Comparison of ENCODE assay signal across 26 cellular contexts in the genomic region with DNA sequence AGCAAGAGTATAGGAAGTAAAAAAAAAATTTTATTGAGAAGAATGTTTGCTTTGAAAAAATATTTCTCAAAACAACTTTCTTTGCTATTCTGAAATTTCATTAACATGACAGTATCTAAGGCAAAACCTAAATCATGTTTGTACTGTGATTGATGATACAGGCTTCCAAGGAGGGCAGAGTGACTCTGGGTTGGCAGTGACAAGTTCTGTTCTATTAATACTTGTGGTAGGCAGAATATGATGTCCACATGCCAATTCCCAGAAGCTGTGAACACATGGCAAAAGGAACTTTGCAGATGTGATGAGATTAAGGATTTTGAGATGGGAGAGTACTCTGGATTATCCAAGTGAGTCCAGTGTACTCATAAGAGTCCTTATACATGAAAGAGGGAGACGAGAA.
"Had no signal": no experiment of that assay in that cellular context is flagged by ENCODE, and none has a peak within 500 bp of the region (broad histone marks: within the 10 kb centered on the region; RNA-seq: fewer than 3 reads in every experiment).

No MANE protein-coding gene starts in this region.

- H3K36me3 ChIP-seq: colonic mucosa had no signal

- H3K9me3 Mint-ChIP-seq: activated naive CD4-positive, alpha-beta T cell treated with anti-CD3 and anti-CD28 coated beads for 36 hours; activated naive CD4-positive, alpha-beta T cell treated with anti-CD3 and anti-CD28 coated beads, Interleukin-2, amount 50 U/mL, for 24 hours; activated naive CD8-positive, alpha-beta T cell treated with anti-CD3 and anti-CD28 coated beads for 36 hours; activated naive CD8-positive, alpha-beta T cell treated with anti-CD3 and anti-CD28 coated beads, Interleukin-2, amount 50 U/mL, for 24 hours; activated T-cell treated with anti-CD3 and anti-CD28 coated beads, Interleukin-2, amount 50 U/mL, for 4 hours; activated T-helper 1 cell treated with anti-CD3 and anti-CD28 coated beads, Interleukin-12 subunit alpha, Interleukin-12 subunit beta, Interleukin-2, Interleukin-4 antibody, amounts not matched to agents 30 ng/mL and 10 ng/mL and 1 ng/mL, durations not matched to agents 14 hours and 24 hours and 36 hours; activated T-helper 2 cell treated with anti-CD3 and anti-CD28 coated beads, Interferon-gamma antibody, Interleukin-2, Interleukin-4, amounts not matched to agents 10 μg/mL and 5 μg/mL and 100 μg/mL, durations not matched to agents 14 hours and 24 hours and 36 hours had no signal

- H3K27me3 ChIP-seq: adrenal gland, body of pancreas, colonic mucosa, esophagus squamous epithelium had no signal

- DNase-seq: activated CD4-positive, alpha-beta memory T cell treated with anti-CD3 and anti-CD28 coated beads, Interleukin-2, amount 10 ng/mL, durations not matched to agents 7 days and 5 days; activated CD4-positive, alpha-beta T cell treated with anti-CD3 and anti-CD28 coated beads for 36 hours; activated CD4-positive, alpha-beta T cell treated with anti-CD3 and anti-CD28 coated beads, Interleukin-2, amount 10 ng/mL, durations not matched to agents 24 days and 14 days; activated CD4-positive, CD25-positive, alpha-beta regulatory T cell; activated CD4-positive, CD25-positive, alpha-beta regulatory T cell treated with anti-CD3 and anti-CD28 coated beads, Interleukin-2, amount 50 U/mL, for 72 hours; activated effector memory CD4-positive, alpha-beta T cell treated with anti-CD3 and anti-CD28 coated beads, Interleukin-2, amount 50 U/mL, for 16 hours; activated naive CD4-positive, alpha-beta T cell treated with anti-CD3 and anti-CD28 coated beads for 36 hours; activated naive CD8-positive, alpha-beta T cell treated with anti-CD3 and anti-CD28 coated beads for 36 hours; activated naive CD8-positive, alpha-beta T cell treated with anti-CD3 and anti-CD28 coated beads, Interleukin-2, amount 50 U/mL, for 24 hours; activated T-cell treated with anti-CD3 and anti-CD28 coated beads, Interleukin-2, amount 50 U/mL, for 4 hours; adrenal gland; amygdala; aorta; body of pancreas; central memory CD4-positive, alpha-beta T cell; cerebellar nuclear complex; colonic mucosa; effector CD8-positive, alpha-beta T cell; esophagus squamous epithelium; foreskin fibroblast; glutamatergic neuron; T-helper 2 cell had no signal

- H3K27ac Mint-ChIP-seq: activated CD4-positive, alpha-beta memory T cell treated with anti-CD3 and anti-CD28 coated beads, Interleukin-2, amount 10 ng/mL, durations not matched to agents 7 days and 5 days; activated CD4-positive, alpha-beta T cell treated with anti-CD3 and anti-CD28 coated beads for 36 hours; activated CD4-positive, alpha-beta T cell treated with anti-CD3 and anti-CD28 coated beads, Interleukin-2, amount 10 ng/mL, durations not matched to agents 24 days and 14 days; activated naive CD4-positive, alpha-beta T cell treated with anti-CD3 and anti-CD28 coated beads for 36 hours; activated naive CD4-positive, alpha-beta T cell treated with anti-CD3 and anti-CD28 coated beads, Interleukin-2, amount 50 U/mL, for 24 hours; activated naive CD8-positive, alpha-beta T cell treated with anti-CD3 and anti-CD28 coated beads for 36 hours; activated naive CD8-positive, alpha-beta T cell treated with anti-CD3 and anti-CD28 coated beads, Interleukin-2, amount 50 U/mL, for 24 hours; activated T-helper 1 cell treated with anti-CD3 and anti-CD28 coated beads, Interleukin-12 subunit alpha, Interleukin-12 subunit beta, Interleukin-2, Interleukin-4 antibody, amounts not matched to agents 30 ng/mL and 10 ng/mL and 1 ng/mL, durations not matched to agents 14 hours and 24 hours and 36 hours; activated T-helper 2 cell treated with anti-CD3 and anti-CD28 coated beads, Interferon-gamma antibody, Interleukin-2, Interleukin-4, amounts not matched to agents 10 μg/mL and 5 μg/mL and 100 μg/mL, durations not matched to agents 14 hours and 24 hours and 36 hours had no signal

- H3K27me3 Mint-ChIP-seq: activated CD4-positive, alpha-beta memory T cell treated with anti-CD3 and anti-CD28 coated beads, Interleukin-2, amount 10 ng/mL, durations not matched to agents 7 days and 5 days; activated CD4-positive, alpha-beta T cell treated with anti-CD3 and anti-CD28 coated beads for 36 hours; activated CD4-positive, alpha-beta T cell treated with anti-CD3 and anti-CD28 coated beads, Interleukin-2, amount 10 ng/mL, durations not matched to agents 24 days and 14 days; activated naive CD4-positive, alpha-beta T cell treated with anti-CD3 and anti-CD28 coated beads, Interleukin-2, amount 50 U/mL, for 24 hours; activated naive CD8-positive, alpha-beta T cell treated with anti-CD3 and anti-CD28 coated beads for 36 hours; activated naive CD8-positive, alpha-beta T cell treated with anti-CD3 and anti-CD28 coated beads, Interleukin-2, amount 50 U/mL, for 24 hours had no signal

- H3K4me3 Mint-ChIP-seq: activated CD4-positive, alpha-beta memory T cell treated with anti-CD3 and anti-CD28 coated beads, Interleukin-2, amount 10 ng/mL, durations not matched to agents 7 days and 5 days; activated CD4-positive, alpha-beta T cell treated with anti-CD3 and anti-CD28 coated beads for 36 hours; activated CD4-positive, alpha-beta T cell treated with anti-CD3 and anti-CD28 coated beads, Interleukin-2, amount 10 ng/mL, durations not matched to agents 24 days and 14 days; activated naive CD4-positive, alpha-beta T cell treated with anti-CD3 and anti-CD28 coated beads for 36 hours; activated naive CD4-positive, alpha-beta T cell treated with anti-CD3 and anti-CD28 coated beads, Interleukin-2, amount 50 U/mL, for 24 hours; activated naive CD8-positive, alpha-beta T cell treated with anti-CD3 and anti-CD28 coated beads for 36 hours; activated naive CD8-positive, alpha-beta T cell treated with anti-CD3 and anti-CD28 coated beads, Interleukin-2, amount 50 U/mL, for 24 hours; activated T-cell treated with anti-CD3 and anti-CD28 coated beads, Interleukin-2, amount 50 U/mL, for 4 hours; activated T-helper 1 cell treated with anti-CD3 and anti-CD28 coated beads, Interleukin-12 subunit alpha, Interleukin-12 subunit beta, Interleukin-2, Interleukin-4 antibody, amounts not matched to agents 30 ng/mL and 10 ng/mL and 1 ng/mL, durations not matched to agents 14 hours and 24 hours and 36 hours had no signal

- H3K4me3 ChIP-seq: adrenal gland, body of pancreas, colonic mucosa, esophagus squamous epithelium had no signal

- H3K9me3 ChIP-seq: adrenal gland, body of pancreas, colonic mucosa, esophagus squamous epithelium had no signal

- H3K27ac ChIP-seq: adrenal gland, body of pancreas, colonic mucosa, epithelial cell of prostate, esophagus squamous epithelium had no signal

- H3K4me1 Mint-ChIP-seq: activated CD4-positive, alpha-beta memory T cell treated with anti-CD3 and anti-CD28 coated beads, Interleukin-2, amount 10 ng/mL, durations not matched to agents 7 days and 5 days; activated CD4-positive, alpha-beta T cell treated with anti-CD3 and anti-CD28 coated beads for 36 hours; activated CD4-positive, alpha-beta T cell treated with anti-CD3 and anti-CD28 coated beads, Interleukin-2, amount 10 ng/mL, durations not matched to agents 24 days and 14 days; activated naive CD4-positive, alpha-beta T cell treated with anti-CD3 and anti-CD28 coated beads, Interleukin-2, amount 50 U/mL, for 24 hours; activated naive CD8-positive, alpha-beta T cell treated with anti-CD3 and anti-CD28 coated beads for 36 hours; activated naive CD8-positive, alpha-beta T cell treated with anti-CD3 and anti-CD28 coated beads, Interleukin-2, amount 50 U/mL, for 24 hours had no signal

- H3K4me1 ChIP-seq: adrenal gland, body of pancreas, colonic mucosa, esophagus squamous epithelium had no signal

- ATAC-seq: activated CD4-positive, alpha-beta T cell treated with anti-CD3 and anti-CD28 coated beads for 36 hours; activated naive CD8-positive, alpha-beta T cell treated with anti-CD3 and anti-CD28 coated beads, Interleukin-2, amount 50 U/mL, for 24 hours; activated T-cell treated with anti-CD3 and anti-CD28 coated beads, Interleukin-2, amount 50 U/mL, for 4 hours; body of pancreas had no signal
